In genomic region chr11:130827697-130828377, GRCh38 we compare ENCODE assay signal across 8 cellular contexts.
DNase-seq lines count a peak whose midpoint lies in the region; ATAC-seq and TF ChIP-seq lines count a peak whose summit lies in the region.

No MANE protein-coding gene starts in this region.

- H3K27ac Mint-ChIP-seq in CD4-positive, alpha-beta T cell = no peak overlapping the region

- H3K4me1 Mint-ChIP-seq in CD4-positive, alpha-beta T cell (ENCODE audit: low read depth) = no peaks in the 10 kb centered on the region

- H3K27me3 ChIP-seq in lung (ENCODE audit: control insufficient read depth, insufficient read depth) = no peaks in the 10 kb centered on the region
- peaks cover 4% of the 10 kb centered on the region for H3K27me3 ChIP-seq in CD4-positive, alpha-beta T cell (ENCODE audit: control insufficient read depth, insufficient read depth, low read length)

- H3K9me3 ChIP-seq in lung (ENCODE audit: control insufficient read depth in 2 of 2, insufficient read depth in 1 of 2, low read length in 1 of 2) = no peaks in the 10 kb centered on the region
- no peaks in the 10 kb centered on the region for H3K9me3 ChIP-seq in CD4-positive, alpha-beta T cell (ENCODE audit: control insufficient read depth, low read length)

- H3K27ac ChIP-seq in coronary artery (peak overlapping the region; percentile 34 to 83), lung (ENCODE audit: low read depth in 1 of 2, low read length in 1 of 2) (peak overlapping the region in 1 of 2 donors; percentile 69)
- no peak overlapping the region for H3K27ac ChIP-seq in CD4-positive, alpha-beta T cell (ENCODE audit: low read depth, low read length)

- peaks cover 0 to 3% of the 10 kb centered on the region in 2 donors for H3K4me1 ChIP-seq in lung (ENCODE audit: control insufficient read depth in 2 of 2, insufficient read depth in 2 of 2, low read length in 2 of 2)

- 53 to 56% methylated on average over 11 of the region's 11 CpGs for WGBS in lung, 2 donors

- no peak overlapping the region for H3K4me3 ChIP-seq in coronary artery
- no peak overlapping the region for H3K4me3 ChIP-seq in lung

- POLR2A ChIA-PET in CD4-positive, alpha-beta T cell (lab: Charles Lee) = no interaction called here

- H3K36me3 ChIP-seq in lung (ENCODE audit: control insufficient read depth in 2 of 2, insufficient read depth in 2 of 2, low read length in 2 of 2) = no peaks in the 10 kb centered on the region

- TF ChIP-seq CTCF in coronary artery (IDR thresholded peaks at IDR 0.05) = peak; percentile 20
- no peak for TF ChIP-seq CTCF in lung (IDR thresholded peaks at IDR 0.05; ENCODE audit: control extremely low read depth, extremely low read depth)
- no peak for TF ChIP-seq CTCF in CD4-positive, alpha-beta T cell (IDR thresholded peaks at IDR 0.05)

- peak; percentile 2 to 7 for DNase-seq in stimulated activated CD4-positive, alpha-beta T cell treated with anti-CD3 and anti-CD28 coated beads, Interleukin-4, amount 100 ng/mL, for 48 hours (ENCODE audit: low read depth in 2 of 2)
- DNase-seq in stimulated activated CD4-positive, alpha-beta T cell treated with anti-CD3 and anti-CD28 coated beads, Interleukin-4, amount 100 ng/mL, for 1 hour = no peak
- DNase-seq in NCI-H82 treated with DMSO at 0.1 percent for 48 hours (lab: John Stamatoyannopoulos, UW; ENCODE audit: unreplicated experiment) (peak; percentile 35), coronary artery (ENCODE audit: low spot score) (peak; percentile 85), lung (ENCODE audit: low spot score) (peak; percentile 42), midbrain (lab: John Stamatoyannopoulos, UW) (no peak)
- no peak for DNase-seq in CD4-positive, alpha-beta T cell

- no peaks in the 10 kb centered on the region for H3K9me3 Mint-ChIP-seq in CD4-positive, alpha-beta T cell

- ATAC-seq in lung (ENCODE audit: insufficient read depth, low FRiP score) (peak; percentile 61), HG03108 (IDR thresholded peaks at IDR 0.05; ENCODE audit: unreplicated experiment) (no peak)
- no peak for ATAC-seq in CD4-positive, alpha-beta T cell (ENCODE audit: poor library complexity)

- CTCF ChIA-PET in CD4-positive, alpha-beta T cell (lab: Charles Lee) = no interaction called here

- peaks cover 8% of the 10 kb centered on the region for H3K27me3 Mint-ChIP-seq in CD4-positive, alpha-beta T cell

- H3K36me3 Mint-ChIP-seq in CD4-positive, alpha-beta T cell (ENCODE audit: low read depth) = no peaks in the 10 kb centered on the region

- intact Hi-C loops in CD4-positive, alpha-beta T cell (cut with DNase I, micrococcal nuclease) = no loop called here

- H3K4me3 Mint-ChIP-seq in CD4-positive, alpha-beta T cell = no peak overlapping the region

Comparison
In these comparisons a context has a peak if more than half of its experiments do, and no peak if none do; other contexts are left out.
1. DNase-seq: peak in stimulated activated CD4-positive, alpha-beta T cell treated with anti-CD3 and anti-CD28 coated beads, Interleukin-4, amount 100 ng/mL, for 48 hours (2 of 2), NCI-H82 treated with DMSO at 0.1 percent for 48 hours (single experiment), coronary artery (single experiment) and lung (single experiment); none in stimulated activated CD4-positive, alpha-beta T cell treated with anti-CD3 and anti-CD28 coated beads, Interleukin-4, amount 100 ng/mL, for 1 hour (single experiment), midbrain (single experiment) and CD4-positive, alpha-beta T cell (0 of 10).